Comparison of ENCODE assay signal across 8 cellular contexts in genomic region chr1:2556277-2557145, GRCh38.
DNase-seq lines count a peak whose midpoint lies in the region; ATAC-seq lines count a peak whose summit lies in the region.

TNFRSF14 (plus strand) TSS chr1:2556371; CDS start chr1:2556665, 294 bp downstream.

- peaks cover 71 to 82% (median 77%) of the 10 kb centered on the region in 10 experiments for H3K4me1 ChIP-seq in BLaER1 treated with 17β-estradiol and CSF1 and Interleukin-3, amounts not matched to agents 10 nM and 100 nM
- peaks cover 0 to 31% of the 10 kb centered on the region in 2 donors for H3K4me1 ChIP-seq in muscle layer of duodenum (ENCODE audit: control insufficient read depth in 1 of 2, insufficient read depth in 2 of 2, low read length in 2 of 2)

- H4K20me1 ChIP-seq in BLaER1 treated with 17β-estradiol and CSF1 and Interleukin-3, amounts not matched to agents 10 nM and 100 nM = peaks cover 3 to 52% (median 24%) of the 10 kb centered on the region in 11 experiments; a peak in 17 of 22 replicates

- peak within 1 kb of the TSS; percentile 94 to 100 (median 99) for H3K4me2 ChIP-seq in BLaER1 treated with 17β-estradiol and CSF1 and Interleukin-3, amounts not matched to agents 10 nM and 100 nM

- peak within 1 kb of the TSS; percentile 80 to 95 (median 85) for H3K9ac ChIP-seq in BLaER1 treated with 17β-estradiol and CSF1 and Interleukin-3, amounts not matched to agents 10 nM and 100 nM

- peaks cover 0 to 43% (median 0%) of the 10 kb centered on the region in 11 experiments; a peak in 6 of 22 replicates for H3K36me3 ChIP-seq in BLaER1 treated with 17β-estradiol and CSF1 and Interleukin-3, amounts not matched to agents 10 nM and 100 nM
- H3K36me3 ChIP-seq in muscle layer of duodenum (ENCODE audit: control insufficient read depth in 1 of 2, insufficient read depth in 2 of 2, low read length in 2 of 2) = peaks cover 4 to 25% of the 10 kb centered on the region in 2 donors

- peak; percentile 66 for DNase-seq in Kasumi-1 (lab: John Stamatoyannopoulos, UW)
- DNase-seq in activated CD4-positive, alpha-beta T cell treated with anti-CD3 and anti-CD28 coated beads, Interleukin-2, amount 50 U/mL, for 1 hour = peak; percentile 68
- peak; percentile 63 for DNase-seq in effector CD4-positive, alpha-beta T cell
- peak; percentile 31 for DNase-seq in stromal cell of bone marrow (ENCODE audit: low read depth)
- DNase-seq in putamen (ENCODE audit: low spot score) = no peak

- peak; percentile 40 for ATAC-seq in GM19438 (IDR thresholded peaks at IDR 0.05; ENCODE audit: low read depth, unreplicated experiment)

- peak within 1 kb of the TSS; percentile 58 to 92 (median 68) for H3K4me3 ChIP-seq in BLaER1 treated with 17β-estradiol and CSF1 and Interleukin-3, amounts not matched to agents 10 nM and 100 nM
- peak within 1 kb of the TSS; percentile 86 for H3K4me3 ChIP-seq in muscle layer of duodenum (ENCODE audit: low read depth in 1 of 2, low read length in 2 of 2)

- H3K9me3 ChIP-seq in BLaER1 treated with 17β-estradiol and CSF1 and Interleukin-3, amounts not matched to agents 10 nM and 100 nM (replicated peaks in 1 of 11) = no peaks in the 10 kb centered on the region
- no peaks in the 10 kb centered on the region for H3K9me3 ChIP-seq in muscle layer of duodenum (ENCODE audit: control insufficient read depth in 1 of 2, low read length in 2 of 2)

- H3K27ac ChIP-seq in BLaER1 treated with 17β-estradiol and CSF1 and Interleukin-3, amounts not matched to agents 10 nM and 100 nM = peak within 1 kb of the TSS; percentile 77 to 96 (median 91)
- H3K27ac ChIP-seq in muscle layer of duodenum (ENCODE audit: low read length) = peak within 1 kb of the TSS; percentile 97

- no peaks in the 10 kb centered on the region for H3K27me3 ChIP-seq in BLaER1 treated with 17β-estradiol and CSF1 and Interleukin-3, amounts not matched to agents 10 nM and 100 nM
- no peaks in the 10 kb centered on the region for H3K27me3 ChIP-seq in muscle layer of duodenum (ENCODE audit: low read depth, low read length)
